In genomic region chr22:27866136-27867091, GRCh38 we compare ENCODE assay signal across 9 cellular contexts.
DNase-seq lines count a peak whose midpoint lies in the region.
"Had no signal": no experiment of that assay in that cellular context is flagged by ENCODE, and none has a peak within 500 bp of the region (broad histone marks: within the 10 kb centered on the region; RNA-seq: fewer than 3 reads in every experiment).

No MANE protein-coding gene starts in this region.

- DNase-seq in HS-27A (ENCODE audit: low read depth) = peak; percentile 76
- DNase-seq in astrocyte of the hippocampus (ENCODE audit: low read depth, low spot score) = peak; percentile 58
- DNase-seq in iris pigment epithelial cell (ENCODE audit: low read depth) = peak; percentile 96
- no peak for DNase-seq in effector memory CD4-positive, alpha-beta T cell
- DNase-seq in NCI-H128 (lab: John Stamatoyannopoulos, UW; ENCODE audit: unreplicated experiment) = no peak
- no peak for DNase-seq in GM19240 (ENCODE audit: insufficient read length, low spot score)
- DNase-seq in COLO668 (lab: John Stamatoyannopoulos, UW; ENCODE audit: unreplicated experiment) = no peak
- DNase-seq: naive B cell had no signal

- no peaks in the 10 kb centered on the region for H3K27me3 ChIP-seq in subcutaneous abdominal adipose tissue (ENCODE audit: control insufficient read depth in 5 of 5, insufficient read depth in 4 of 5, low read length in 5 of 5)
- no peaks in the 10 kb centered on the region for H3K27me3 ChIP-seq in effector memory CD4-positive, alpha-beta T cell (replicated peaks; ENCODE audit: control insufficient read depth, insufficient read depth, low read length, poor library complexity, severe bottlenecking)

- H3K36me3 ChIP-seq in subcutaneous abdominal adipose tissue (ENCODE audit: control insufficient read depth in 5 of 5, insufficient read depth in 5 of 5, low read length in 5 of 5) = peaks cover 11 to 24% (median 20%) of the 10 kb centered on the region in 5 donors
- peaks cover 26% of the 10 kb centered on the region for H3K36me3 ChIP-seq in effector memory CD4-positive, alpha-beta T cell (ENCODE audit: control insufficient read depth, insufficient read depth, low read length)

- H3K4me3 ChIP-seq in subcutaneous abdominal adipose tissue (ENCODE audit: low read depth in 1 of 5, low read length in 5 of 5) = no peak overlapping the region
- no peak overlapping the region for H3K4me3 ChIP-seq in effector memory CD4-positive, alpha-beta T cell (ENCODE audit: insufficient read depth, low read depth, low read length, poor library complexity, severe bottlenecking)

- H3K9ac ChIP-seq in subcutaneous abdominal adipose tissue (ENCODE audit: low read length in 5 of 5) = peak overlapping the region in 1 of 5 donors; percentile 8

- H3K4me1 ChIP-seq in subcutaneous abdominal adipose tissue (ENCODE audit: control insufficient read depth in 5 of 5, insufficient read depth in 5 of 5, low read length in 5 of 5) = peaks cover 0 to 27% (median 21%) of the 10 kb centered on the region in 5 donors
- H3K4me1 ChIP-seq in effector memory CD4-positive, alpha-beta T cell (ENCODE audit: control insufficient read depth, insufficient read depth, low read length, poor library complexity, severe bottlenecking) = no peaks in the 10 kb centered on the region

- peak overlapping the region; percentile 70 for H3K27ac ChIP-seq in subcutaneous abdominal adipose tissue (ENCODE audit: low read depth, low read length)
- H3K27ac ChIP-seq in effector memory CD4-positive, alpha-beta T cell (ENCODE audit: insufficient read depth, low read length, poor library complexity, severe bottlenecking) = no peak overlapping the region

- H3K9me3 ChIP-seq in subcutaneous abdominal adipose tissue (ENCODE audit: control insufficient read depth in 5 of 5, low read length in 5 of 5) = no peaks in the 10 kb centered on the region
- no peaks in the 10 kb centered on the region for H3K9me3 ChIP-seq in effector memory CD4-positive, alpha-beta T cell (ENCODE audit: control insufficient read depth, low read length)

Comparison
In these comparisons a context has a peak if more than half of its experiments do, and no peak if none do; other contexts are left out.
1. DNase-seq: peak in HS-27A (single experiment), astrocyte of the hippocampus (single experiment) and iris pigment epithelial cell (single experiment); none in effector memory CD4-positive, alpha-beta T cell (0 of 3), NCI-H128 (single experiment), GM19240 (single experiment) and COLO668 (single experiment).